Comparison of ENCODE assay signal across 17 cellular contexts in genomic region chr2:48423376-48423775, GRCh38. TPM values are rescaled to one million over a fixed set of nuclear protein-coding genes. Genes with fewer than 3 reads are reported as not detected.
DNase-seq lines count a peak whose midpoint lies in the region; ATAC-seq, FAIRE-seq and TF ChIP-seq lines count a peak whose summit lies in the region.
"Had no signal": no experiment of that assay in that cellular context is flagged by ENCODE, and none has a peak within 500 bp of the region (broad histone marks: within the 10 kb centered on the region; RNA-seq: fewer than 3 reads in every experiment).

No MANE protein-coding gene starts in this region.

- peak; percentile 55 for FAIRE-seq in astrocyte (lab: Jason Lieb, UNC)
- FAIRE-seq: H1 had no signal

- no peak for TF ChIP-seq CTCF in AG09319 (IDR thresholded peaks at IDR 0.05; ENCODE audit: low read depth, low read length)
- no peak for TF ChIP-seq CTCF in astrocyte (IDR thresholded peaks at IDR 0.05; ENCODE audit: insufficient read depth, low read depth, low read length)
- no peak for TF ChIP-seq CTCF in GM20000 (IDR thresholded peaks at IDR 0.05; ENCODE audit: extremely low read depth, missing control alignments)
- no peak for TF ChIP-seq CTCF in vagina (IDR thresholded peaks at IDR 0.05)

- DNase-seq in AG09319 (ENCODE audit: extremely low read depth, low read depth) (peak; percentile 24), HS-5 (ENCODE audit: low read depth) (peak; percentile 78), astrocyte (ENCODE audit: low read depth) (peak; percentile 81), iris pigment epithelial cell (ENCODE audit: low read depth) (peak; percentile 92), GM20000 (ENCODE audit: low spot score) (no peak), vagina (ENCODE audit: extremely low spot score in 2 of 2) (no peak)
- DNase-seq: activated gamma-delta T cell; CD4-positive, alpha-beta memory T cell; NCI-H1694; posterior cingulate gyrus; SJCRH30; stimulated activated CD4-positive, alpha-beta T cell treated with anti-CD3 and anti-CD28 coated beads, Interleukin-2, amount 100 ng/mL, for 48 hours; stimulated activated naive CD4-positive, alpha-beta T cell treated with Interleukin-2 at 50 U/mL for 16 hours had no signal

- no peaks in the 10 kb centered on the region for H3K79me2 ChIP-seq in astrocyte (ENCODE audit: insufficient read depth, low read length)

- no peak for ATAC-seq in HG03045 (IDR thresholded peaks at IDR 0.05; ENCODE audit: unreplicated experiment)
- ATAC-seq in GM19467 (IDR thresholded peaks at IDR 0.05; ENCODE audit: unreplicated experiment), result no peak

- H2AFZ ChIP-seq in astrocyte (ENCODE audit: low read depth, low read length), result no peak overlapping the region

- no peaks in the 10 kb centered on the region for H3K9me3 ChIP-seq in astrocyte (ENCODE audit: insufficient read depth, low read depth, low read length)
- no peaks in the 10 kb centered on the region for H3K9me3 ChIP-seq in vagina
- H3K9me3 ChIP-seq: SJCRH30 had no signal

- peak overlapping the region; percentile 61 for H3K4me2 ChIP-seq in astrocyte (ENCODE audit: low read length)

- no peak for TF ChIP-seq POLR2A in vagina (IDR thresholded peaks at IDR 0.05)

- H3K4me1 Mint-ChIP-seq in astrocyte (ENCODE audit: low read depth, unreplicated experiment), result peaks cover 6% of the 10 kb centered on the region

- H3K4me3 Mint-ChIP-seq in astrocyte (ENCODE audit: unreplicated experiment), result no peak overlapping the region
- H3K4me3 Mint-ChIP-seq: CD4-positive, alpha-beta memory T cell; mesothelial cell of epicardium had no signal

- no peak overlapping the region for H3K27ac Mint-ChIP-seq in astrocyte (ENCODE audit: unreplicated experiment)
- H3K27ac Mint-ChIP-seq: CD4-positive, alpha-beta memory T cell; mesothelial cell of epicardium had no signal

- H3K27ac ChIP-seq in astrocyte (ENCODE audit: low read depth, low read length) (peak overlapping the region; percentile 41), vagina (no peak overlapping the region)
- H3K27ac ChIP-seq: SJCRH30 had no signal

- H3K9ac ChIP-seq in astrocyte (ENCODE audit: low read length), result peak overlapping the region; percentile 52

- H3K27me3 ChIP-seq in astrocyte (ENCODE audit: insufficient read depth, low read length) (no peaks in the 10 kb centered on the region), vagina (no peaks in the 10 kb centered on the region)

- no peaks in the 10 kb centered on the region for H3K36me3 Mint-ChIP-seq in astrocyte (ENCODE audit: low read depth, unreplicated experiment)
- H3K36me3 Mint-ChIP-seq: CD4-positive, alpha-beta memory T cell; mesothelial cell of epicardium had no signal

- H3K27me3 Mint-ChIP-seq in astrocyte (ENCODE audit: low read depth, unreplicated experiment), result peaks cover 4% of the 10 kb centered on the region

- no peaks in the 10 kb centered on the region for H3K9me3 Mint-ChIP-seq in astrocyte (ENCODE audit: unreplicated experiment)
- H3K9me3 Mint-ChIP-seq: CD4-positive, alpha-beta memory T cell; mesothelial cell of epicardium had no signal

- H3K4me3 ChIP-seq in astrocyte (ENCODE audit: insufficient read depth, low read depth, low read length) (no peak overlapping the region), vagina (no peak overlapping the region)
- H3K4me3 ChIP-seq: SJCRH30 had no signal

- H3K4me1 ChIP-seq in astrocyte (ENCODE audit: insufficient read depth, low read length) (peaks cover 13% of the 10 kb centered on the region), vagina (peaks cover 9% of the 10 kb centered on the region)
- H3K4me1 ChIP-seq: SJCRH30 had no signal

- H3K36me3 ChIP-seq in astrocyte (ENCODE audit: insufficient read depth, low read length) (no peaks in the 10 kb centered on the region), vagina (no peaks in the 10 kb centered on the region)
- H3K36me3 ChIP-seq: SJCRH30 had no signal

- intact Hi-C loops in vagina (cut with DNase I), result loop anchor here (10.0 kb wide), 1 partner anchor 659 kb away; no protein-coding TSS in a partner anchor

- H4K20me1 ChIP-seq in astrocyte (ENCODE audit: insufficient read depth, low read length), result no peaks in the 10 kb centered on the region

RNA-seq across cellular contexts. Expression of gene PPP1R21, which starts 17.2 kb away (rescaled TPM):
- total RNA-seq in astrocyte (17.2 and 18.6 TPM in 2 replicates), vagina (15.5 TPM)

Comparison
In these comparisons a context has a peak if more than half of its experiments do, and no peak if none do; other contexts are left out.
1. DNase-seq: peak in AG09319 (single experiment), HS-5 (single experiment), astrocyte (single experiment) and iris pigment epithelial cell (single experiment); none in GM20000 (single experiment) and vagina (0 of 2).